2 cellular contexts compared by ENCODE assay signal in genomic region chr2:157093666-157094065, GRCh38.
TF ChIP-seq lines count a peak whose summit lies in the region.

No MANE protein-coding gene starts in this region.

TF ChIP-seq in A549, 52 proteins besides CTCF, POLR2A, EP300 and RAD21 (continued from another document):
- TF ChIP-seq, protein P1, sequence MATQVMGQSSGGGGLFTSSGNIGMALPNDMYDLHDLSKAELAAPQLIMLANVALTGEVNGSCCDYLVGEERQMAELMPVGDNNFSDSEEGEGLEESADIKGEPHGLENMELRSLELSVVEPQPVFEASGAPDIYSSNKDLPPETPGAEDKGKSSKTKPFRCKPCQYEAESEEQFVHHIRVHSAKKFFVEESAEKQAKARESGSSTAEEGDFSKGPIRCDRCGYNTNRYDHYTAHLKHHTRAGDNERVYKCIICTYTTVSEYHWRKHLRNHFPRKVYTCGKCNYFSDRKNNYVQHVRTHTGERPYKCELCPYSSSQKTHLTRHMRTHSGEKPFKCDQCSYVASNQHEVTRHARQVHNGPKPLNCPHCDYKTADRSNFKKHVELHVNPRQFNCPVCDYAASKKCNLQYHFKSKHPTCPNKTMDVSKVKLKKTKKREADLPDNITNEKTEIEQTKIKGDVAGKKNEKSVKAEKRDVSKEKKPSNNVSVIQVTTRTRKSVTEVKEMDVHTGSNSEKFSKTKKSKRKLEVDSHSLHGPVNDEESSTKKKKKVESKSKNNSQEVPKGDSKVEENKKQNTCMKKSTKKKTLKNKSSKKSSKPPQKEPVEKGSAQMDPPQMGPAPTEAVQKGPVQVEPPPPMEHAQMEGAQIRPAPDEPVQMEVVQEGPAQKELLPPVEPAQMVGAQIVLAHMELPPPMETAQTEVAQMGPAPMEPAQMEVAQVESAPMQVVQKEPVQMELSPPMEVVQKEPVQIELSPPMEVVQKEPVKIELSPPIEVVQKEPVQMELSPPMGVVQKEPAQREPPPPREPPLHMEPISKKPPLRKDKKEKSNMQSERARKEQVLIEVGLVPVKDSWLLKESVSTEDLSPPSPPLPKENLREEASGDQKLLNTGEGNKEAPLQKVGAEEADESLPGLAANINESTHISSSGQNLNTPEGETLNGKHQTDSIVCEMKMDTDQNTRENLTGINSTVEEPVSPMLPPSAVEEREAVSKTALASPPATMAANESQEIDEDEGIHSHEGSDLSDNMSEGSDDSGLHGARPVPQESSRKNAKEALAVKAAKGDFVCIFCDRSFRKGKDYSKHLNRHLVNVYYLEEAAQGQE (IDR thresholded peaks at IDR 0.05): no peak
- TF ChIP-seq TFCP2L1 (CRISPR knock-in tag; IDR thresholded peaks at IDR 0.05) (no peak), HOXB13 (CRISPR knock-in tag; IDR thresholded peaks at IDR 0.05; ENCODE audit: low read depth) (no peak), HMGXB4 (CRISPR knock-in tag; IDR thresholded peaks at IDR 0.05; ENCODE audit: borderline replicate concordance) (no peak)

TF ChIP-seq in SK-N-SH treated with all-trans-retinoic acid at 6 μM for 48 hours, 23 proteins besides CTCF, POLR2A, EP300 and RAD21 (continued from another document):
- TF ChIP-seq TSHZ2 (CRISPR knock-in tag; IDR thresholded peaks at IDR 0.05) (no peak), TOX (CRISPR knock-in tag; IDR thresholded peaks at IDR 0.05; ENCODE audit: borderline replicate concordance) (no peak), POU6F1 (CRISPR knock-in tag; IDR thresholded peaks at IDR 0.05; ENCODE audit: borderline replicate concordance, low read depth) (no peak), ZNF8 (CRISPR knock-in tag; IDR thresholded peaks at IDR 0.05) (no peak), ZNF565 (CRISPR knock-in tag; conservative IDR thresholded peaks at IDR 0.05; ENCODE audit: low read depth) (no peak), ZC3H10 (CRISPR knock-in tag; IDR thresholded peaks at IDR 0.05) (no peak), PATZ1 (CRISPR knock-in tag; IDR thresholded peaks at IDR 0.05; ENCODE audit: borderline replicate concordance) (no peak), GLIS3 (CRISPR knock-in tag; IDR thresholded peaks at IDR 0.05) (no peak), ZNF70 (CRISPR knock-in tag; IDR thresholded peaks at IDR 0.05) (no peak)
TF ChIP-seq in SK-N-SH treated with all-trans-retinoic acid at 6 μM for 48 hours: peak in this region for 0.
